1 cellular context compared by ENCODE assay signal in the genomic region with DNA sequence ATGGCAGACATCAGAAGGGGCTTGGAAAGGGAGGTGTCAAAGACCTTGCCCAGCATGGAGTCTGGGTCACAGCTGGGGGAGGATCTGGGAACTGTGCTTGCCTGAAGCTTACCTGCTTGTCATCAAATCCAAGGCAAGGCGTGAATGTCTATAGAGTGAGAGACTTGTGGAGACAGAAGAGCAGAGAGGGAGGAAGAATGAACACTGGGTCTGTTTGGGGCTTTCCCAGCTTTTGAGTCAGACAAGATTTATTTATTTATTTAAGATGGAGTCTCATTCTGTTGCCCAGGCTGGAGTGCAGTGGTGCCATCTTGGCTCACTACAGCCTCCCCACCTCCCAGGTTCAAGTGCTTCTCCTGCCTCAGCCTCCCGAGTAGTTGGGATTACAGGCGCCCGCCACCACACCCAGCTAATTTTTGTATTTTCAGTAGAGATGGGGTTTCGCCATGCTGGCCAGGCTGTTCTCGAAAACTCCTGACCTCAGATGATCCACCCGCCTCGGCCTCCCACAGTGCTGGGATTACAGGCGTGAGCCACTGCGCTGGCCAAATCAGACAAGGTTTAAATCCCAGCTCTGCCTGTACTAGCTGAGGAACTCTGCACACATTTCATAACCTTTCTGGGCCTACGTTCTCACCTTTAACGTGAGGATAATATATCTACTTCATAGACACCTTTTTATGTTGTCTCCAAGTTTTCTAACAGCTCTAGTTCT.
A peak's percentile ranks its signal among the peaks of the same experiment; 100 is the strongest.
TF ChIP-seq lines count a peak whose summit lies in the region.

No MANE protein-coding gene starts in this region.

TF ChIP-seq in liver, 16 proteins besides CTCF, POLR2A, EP300 and RAD21:
- peak; percentile 12 to 14 for TF ChIP-seq RXRA (IDR thresholded peaks at IDR 0.05)
TF ChIP-seq in liver: peak in this region for 1; not testable (repeated sequence) for 15.
